In genomic region chr12:54039417-54040147, GRCh38 we compare ENCODE assay signal across 1 cellular context.
TF ChIP-seq lines count a peak whose summit lies in the region.

No MANE protein-coding gene starts in this region.

TF ChIP-seq in GM23338, 12 proteins besides CTCF, POLR2A, EP300 and RAD21 (continued from another document):
- TF ChIP-seq REST (IDR thresholded peaks at IDR 0.05; ENCODE audit: unreplicated experiment) (no peak), NANOG (IDR thresholded peaks at IDR 0.05; ENCODE audit: borderline replicate concordance) (no peak), STAT1 (IDR thresholded peaks at IDR 0.05; ENCODE audit: unreplicated experiment) (no peak), EZH2phosphoT487 (IDR thresholded peaks at IDR 0.05; ENCODE audit: unreplicated experiment) (no peak), EZH2 (IDR thresholded peaks at IDR 0.05; ENCODE audit: low read depth, unreplicated experiment) (peak; percentile 67)
TF ChIP-seq in GM23338: peak in this region for 1.
